ENCODE assay signal across 1 cellular context in the genomic region with DNA sequence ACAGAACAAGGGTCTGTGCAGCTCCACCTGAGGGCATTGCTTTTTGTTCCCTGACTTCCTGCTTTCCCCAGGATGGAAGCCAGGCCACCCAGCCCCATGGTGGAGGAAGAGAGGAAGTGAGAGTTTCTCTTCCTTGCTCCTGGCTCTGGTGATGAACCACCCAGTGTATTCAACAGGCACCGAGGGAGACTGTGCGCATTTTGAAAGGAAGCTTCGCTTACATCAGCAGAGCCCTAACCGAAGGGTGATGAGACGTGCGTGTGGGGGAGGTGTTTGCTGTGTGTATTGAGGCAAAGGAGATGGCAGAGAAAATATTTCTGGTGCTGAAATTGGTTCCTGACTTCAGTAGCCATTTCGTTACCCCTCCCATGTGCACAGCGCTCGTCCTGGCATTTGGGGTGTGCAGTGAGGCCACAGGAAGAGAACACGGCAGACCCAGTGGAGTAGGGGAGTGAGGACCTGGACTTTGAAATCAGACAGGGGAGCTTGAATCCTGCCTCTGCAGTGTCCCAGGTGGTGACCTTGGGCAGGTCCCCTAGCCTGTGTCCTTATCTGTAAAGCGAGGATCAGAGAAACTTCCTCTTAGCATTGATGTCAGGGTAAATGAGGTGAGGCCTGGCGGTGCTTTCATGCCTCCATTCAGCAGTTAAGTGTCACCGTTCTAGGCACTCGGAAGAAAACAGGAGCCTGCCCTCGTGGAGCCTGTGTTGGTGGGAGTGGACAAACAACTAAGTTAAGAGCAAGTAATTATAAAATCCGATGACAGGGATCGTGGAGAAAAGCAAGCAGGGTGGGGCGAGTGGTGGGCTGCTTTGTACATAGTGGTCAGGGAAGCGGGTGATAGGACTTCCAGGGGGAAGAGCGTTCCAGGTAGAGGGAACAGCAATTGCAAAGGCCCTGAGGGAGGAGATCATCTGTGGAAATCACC.
A peak's percentile ranks its signal among the peaks of the same experiment; 100 is the strongest.
TF ChIP-seq lines count a peak whose summit lies in the region.

No MANE protein-coding gene starts in this region.

TF ChIP-seq in K562, 482 proteins besides CTCF, POLR2A, EP300 and RAD21 (continued from another document and continues in another):
- TF ChIP-seq, protein P1, sequence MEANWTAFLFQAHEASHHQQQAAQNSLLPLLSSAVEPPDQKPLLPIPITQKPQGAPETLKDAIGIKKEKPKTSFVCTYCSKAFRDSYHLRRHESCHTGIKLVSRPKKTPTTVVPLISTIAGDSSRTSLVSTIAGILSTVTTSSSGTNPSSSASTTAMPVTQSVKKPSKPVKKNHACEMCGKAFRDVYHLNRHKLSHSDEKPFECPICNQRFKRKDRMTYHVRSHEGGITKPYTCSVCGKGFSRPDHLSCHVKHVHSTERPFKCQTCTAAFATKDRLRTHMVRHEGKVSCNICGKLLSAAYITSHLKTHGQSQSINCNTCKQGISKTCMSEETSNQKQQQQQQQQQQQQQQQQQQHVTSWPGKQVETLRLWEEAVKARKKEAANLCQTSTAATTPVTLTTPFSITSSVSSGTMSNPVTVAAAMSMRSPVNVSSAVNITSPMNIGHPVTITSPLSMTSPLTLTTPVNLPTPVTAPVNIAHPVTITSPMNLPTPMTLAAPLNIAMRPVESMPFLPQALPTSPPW (CRISPR knock-in tag; IDR thresholded peaks at IDR 0.05): peak; percentile 17; the same call in 1 of the 2 replicates
- no peak for TF ChIP-seq PCBP2 (IDR thresholded peaks at IDR 0.05; ENCODE audit: low read depth, low read length, poor library complexity, severe bottlenecking)
- no peak for TF ChIP-seq ZNF699 (CRISPR knock-in tag; IDR thresholded peaks at IDR 0.05; ENCODE audit: insufficient replicate concordance)
- no peak for TF ChIP-seq ZC3H4 (CRISPR knock-in tag; IDR thresholded peaks at IDR 0.05; ENCODE audit: borderline replicate concordance)
- TF ChIP-seq U2AF2 (optimal IDR thresholded peaks at IDR 0.05; ENCODE audit: low read depth, low read length): no peak
- TF ChIP-seq TRIM24 (IDR thresholded peaks at IDR 0.05): peak in 1 of 2 experiments; percentile 62; a peak in 3 of 4 replicates
- TF ChIP-seq NCOA2 (IDR thresholded peaks at IDR 0.05; ENCODE audit: partially characterized antibody in 2 of 2): no peak
- TF ChIP-seq, protein P2, sequence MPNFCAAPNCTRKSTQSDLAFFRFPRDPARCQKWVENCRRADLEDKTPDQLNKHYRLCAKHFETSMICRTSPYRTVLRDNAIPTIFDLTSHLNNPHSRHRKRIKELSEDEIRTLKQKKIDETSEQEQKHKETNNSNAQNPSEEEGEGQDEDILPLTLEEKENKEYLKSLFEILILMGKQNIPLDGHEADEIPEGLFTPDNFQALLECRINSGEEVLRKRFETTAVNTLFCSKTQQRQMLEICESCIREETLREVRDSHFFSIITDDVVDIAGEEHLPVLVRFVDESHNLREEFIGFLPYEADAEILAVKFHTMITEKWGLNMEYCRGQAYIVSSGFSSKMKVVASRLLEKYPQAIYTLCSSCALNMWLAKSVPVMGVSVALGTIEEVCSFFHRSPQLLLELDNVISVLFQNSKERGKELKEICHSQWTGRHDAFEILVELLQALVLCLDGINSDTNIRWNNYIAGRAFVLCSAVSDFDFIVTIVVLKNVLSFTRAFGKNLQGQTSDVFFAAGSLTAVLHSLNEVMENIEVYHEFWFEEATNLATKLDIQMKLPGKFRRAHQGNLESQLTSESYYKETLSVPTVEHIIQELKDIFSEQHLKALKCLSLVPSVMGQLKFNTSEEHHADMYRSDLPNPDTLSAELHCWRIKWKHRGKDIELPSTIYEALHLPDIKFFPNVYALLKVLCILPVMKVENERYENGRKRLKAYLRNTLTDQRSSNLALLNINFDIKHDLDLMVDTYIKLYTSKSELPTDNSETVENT (CRISPR knock-in tag; IDR thresholded peaks at IDR 0.05): no peak; the same call in 1 of the 2 replicates
- TF ChIP-seq PHF21A (IDR thresholded peaks at IDR 0.05; ENCODE audit: borderline replicate concordance, low read depth): no peak
- no peak for TF ChIP-seq ZBTB8A (IDR thresholded peaks at IDR 0.05; ENCODE audit: partially characterized antibody)
- TF ChIP-seq ZNF3 (CRISPR knock-in tag; IDR thresholded peaks at IDR 0.05): no peak
- TF ChIP-seq IRF2 (CRISPR knock-in tag; IDR thresholded peaks at IDR 0.05): no peak
- TF ChIP-seq ELF2 (CRISPR knock-in tag; IDR thresholded peaks at IDR 0.05): no peak; the same call in none of the 2 replicates
- TF ChIP-seq, protein P3, sequence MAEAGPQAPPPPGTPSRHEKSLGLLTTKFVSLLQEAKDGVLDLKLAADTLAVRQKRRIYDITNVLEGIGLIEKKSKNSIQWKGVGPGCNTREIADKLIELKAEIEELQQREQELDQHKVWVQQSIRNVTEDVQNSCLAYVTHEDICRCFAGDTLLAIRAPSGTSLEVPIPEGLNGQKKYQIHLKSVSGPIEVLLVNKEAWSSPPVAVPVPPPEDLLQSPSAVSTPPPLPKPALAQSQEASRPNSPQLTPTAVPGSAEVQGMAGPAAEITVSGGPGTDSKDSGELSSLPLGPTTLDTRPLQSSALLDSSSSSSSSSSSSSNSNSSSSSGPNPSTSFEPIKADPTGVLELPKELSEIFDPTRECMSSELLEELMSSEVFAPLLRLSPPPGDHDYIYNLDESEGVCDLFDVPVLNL (CRISPR knock-in tag; IDR thresholded peaks at IDR 0.05; ENCODE audit: low read depth): no peak
- peak; percentile 21; the same call in 1 of the 2 replicates for TF ChIP-seq BCOR (IDR thresholded peaks at IDR 0.05)
- TF ChIP-seq LEF1 (IDR thresholded peaks at IDR 0.05): peak; percentile 89
- 0 out of 2 replicates have a peak, but pooled peaks have one; percentile 61 for TF ChIP-seq NFRKB (IDR thresholded peaks at IDR 0.05; ENCODE audit: low read depth)
- no peak for TF ChIP-seq ZSCAN29 (IDR thresholded peaks at IDR 0.05)
- no peak for TF ChIP-seq MEF2A (IDR thresholded peaks at IDR 0.05; ENCODE audit: control insufficient read depth, low read depth, low read length)
- TF ChIP-seq, protein P4, sequence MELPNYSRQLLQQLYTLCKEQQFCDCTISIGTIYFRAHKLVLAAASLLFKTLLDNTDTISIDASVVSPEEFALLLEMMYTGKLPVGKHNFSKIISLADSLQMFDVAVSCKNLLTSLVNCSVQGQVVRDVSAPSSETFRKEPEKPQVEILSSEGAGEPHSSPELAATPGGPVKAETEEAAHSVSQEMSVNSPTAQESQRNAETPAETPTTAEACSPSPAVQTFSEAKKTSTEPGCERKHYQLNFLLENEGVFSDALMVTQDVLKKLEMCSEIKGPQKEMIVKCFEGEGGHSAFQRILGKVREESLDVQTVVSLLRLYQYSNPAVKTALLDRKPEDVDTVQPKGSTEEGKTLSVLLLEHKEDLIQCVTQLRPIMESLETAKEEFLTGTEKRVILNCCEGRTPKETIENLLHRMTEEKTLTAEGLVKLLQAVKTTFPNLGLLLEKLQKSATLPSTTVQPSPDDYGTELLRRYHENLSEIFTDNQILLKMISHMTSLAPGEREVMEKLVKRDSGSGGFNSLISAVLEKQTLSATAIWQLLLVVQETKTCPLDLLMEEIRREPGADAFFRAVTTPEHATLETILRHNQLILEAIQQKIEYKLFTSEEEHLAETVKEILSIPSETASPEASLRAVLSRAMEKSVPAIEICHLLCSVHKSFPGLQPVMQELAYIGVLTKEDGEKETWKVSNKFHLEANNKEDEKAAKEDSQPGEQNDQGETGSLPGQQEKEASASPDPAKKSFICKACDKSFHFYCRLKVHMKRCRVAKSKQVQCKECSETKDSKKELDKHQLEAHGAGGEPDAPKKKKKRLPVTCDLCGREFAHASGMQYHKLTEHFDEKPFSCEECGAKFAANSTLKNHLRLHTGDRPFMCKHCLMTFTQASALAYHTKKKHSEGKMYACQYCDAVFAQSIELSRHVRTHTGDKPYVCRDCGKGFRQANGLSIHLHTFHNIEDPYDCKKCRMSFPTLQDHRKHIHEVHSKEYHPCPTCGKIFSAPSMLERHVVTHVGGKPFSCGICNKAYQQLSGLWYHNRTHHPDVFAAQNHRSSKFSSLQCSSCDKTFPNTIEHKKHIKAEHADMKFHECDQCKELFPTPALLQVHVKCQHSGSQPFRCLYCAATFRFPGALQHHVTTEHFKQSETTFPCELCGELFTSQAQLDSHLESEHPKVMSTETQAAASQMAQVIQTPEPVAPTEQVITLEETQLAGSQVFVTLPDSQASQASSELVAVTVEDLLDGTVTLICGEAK (IDR thresholded peaks at IDR 0.05): peak; percentile 37; the same call in 1 of the 2 replicates
- TF ChIP-seq, protein P4 (CRISPR knock-in tag; IDR thresholded peaks at IDR 0.05): no peak
- no peak for TF ChIP-seq NONO (IDR thresholded peaks at IDR 0.05; ENCODE audit: low read depth in 2 of 2, low read length in 1 of 2)
- no peak for TF ChIP-seq ZNF431 (CRISPR knock-in tag; IDR thresholded peaks at IDR 0.05)
- TF ChIP-seq NFIC (IDR thresholded peaks at IDR 0.05): no peak
- no peak for TF ChIP-seq PRPF4 (IDR thresholded peaks at IDR 0.05; ENCODE audit: insufficient read depth, low read depth, low read length, poor library complexity, severe bottlenecking)
- TF ChIP-seq CHCHD3 (CRISPR knock-in tag; IDR thresholded peaks at IDR 0.05): no peak
- peak; percentile 14; the same call in 1 of the 2 replicates for TF ChIP-seq PHF8 (IDR thresholded peaks at IDR 0.05; ENCODE audit: borderline replicate concordance, low read length)
- no peak for TF ChIP-seq ZNF23 (CRISPR knock-in tag; IDR thresholded peaks at IDR 0.05)
- no peak for TF ChIP-seq SIN3B (IDR thresholded peaks at IDR 0.05; ENCODE audit: low read depth)
- 0 out of 2 replicates have a peak, but pooled peaks have one; percentile 36 for TF ChIP-seq KLF1 (tag; IDR thresholded peaks at IDR 0.05)
- no peak for TF ChIP-seq ZKSCAN3 (CRISPR knock-in tag; IDR thresholded peaks at IDR 0.05)
- TF ChIP-seq, protein P5, sequence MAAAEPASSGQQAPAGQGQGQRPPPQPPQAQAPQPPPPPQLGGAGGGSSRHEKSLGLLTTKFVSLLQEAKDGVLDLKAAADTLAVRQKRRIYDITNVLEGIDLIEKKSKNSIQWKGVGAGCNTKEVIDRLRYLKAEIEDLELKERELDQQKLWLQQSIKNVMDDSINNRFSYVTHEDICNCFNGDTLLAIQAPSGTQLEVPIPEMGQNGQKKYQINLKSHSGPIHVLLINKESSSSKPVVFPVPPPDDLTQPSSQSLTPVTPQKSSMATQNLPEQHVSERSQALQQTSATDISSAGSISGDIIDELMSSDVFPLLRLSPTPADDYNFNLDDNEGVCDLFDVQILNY (CRISPR knock-in tag; IDR thresholded peaks at IDR 0.05): no peak; the same call in 1 of the 2 replicates
- TF ChIP-seq GTF2A2 (tag; IDR thresholded peaks at IDR 0.05): no peak
- peak; percentile 14 for TF ChIP-seq DACH1 (IDR thresholded peaks at IDR 0.05; ENCODE audit: partially characterized antibody)
- no peak for TF ChIP-seq THRAP3 (IDR thresholded peaks at IDR 0.05; ENCODE audit: borderline replicate concordance)
- TF ChIP-seq, protein P6, sequence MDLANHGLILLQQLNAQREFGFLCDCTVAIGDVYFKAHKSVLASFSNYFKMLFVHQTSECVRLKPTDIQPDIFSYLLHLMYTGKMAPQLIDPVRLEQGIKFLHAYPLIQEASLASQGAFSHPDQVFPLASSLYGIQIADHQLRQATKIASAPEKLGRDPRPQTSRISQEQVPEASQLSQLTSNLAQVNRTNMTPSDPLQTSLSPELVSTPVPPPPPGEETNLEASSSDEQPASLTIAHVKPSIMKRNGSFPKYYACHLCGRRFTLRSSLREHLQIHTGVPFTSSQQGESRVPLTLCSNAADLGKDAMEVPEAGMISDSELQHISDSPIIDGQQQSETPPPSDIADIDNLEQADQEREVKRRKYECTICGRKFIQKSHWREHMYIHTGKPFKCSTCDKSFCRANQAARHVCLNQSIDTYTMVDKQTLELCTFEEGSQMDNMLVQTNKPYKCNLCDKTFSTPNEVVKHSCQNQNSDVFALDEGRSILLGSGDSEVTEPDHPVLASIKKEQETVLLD (IDR thresholded peaks at IDR 0.05): 0 out of 2 replicates have a peak, but pooled peaks have one; percentile 24
- peak; percentile 40; the same call in 1 of the 2 replicates for TF ChIP-seq NCOR1 (IDR thresholded peaks at IDR 0.05)
- 0 out of 2 replicates have a peak, but pooled peaks have one; percentile 39 for TF ChIP-seq HDAC8 (tag; IDR thresholded peaks at IDR 0.05)
- TF ChIP-seq, protein P7, sequence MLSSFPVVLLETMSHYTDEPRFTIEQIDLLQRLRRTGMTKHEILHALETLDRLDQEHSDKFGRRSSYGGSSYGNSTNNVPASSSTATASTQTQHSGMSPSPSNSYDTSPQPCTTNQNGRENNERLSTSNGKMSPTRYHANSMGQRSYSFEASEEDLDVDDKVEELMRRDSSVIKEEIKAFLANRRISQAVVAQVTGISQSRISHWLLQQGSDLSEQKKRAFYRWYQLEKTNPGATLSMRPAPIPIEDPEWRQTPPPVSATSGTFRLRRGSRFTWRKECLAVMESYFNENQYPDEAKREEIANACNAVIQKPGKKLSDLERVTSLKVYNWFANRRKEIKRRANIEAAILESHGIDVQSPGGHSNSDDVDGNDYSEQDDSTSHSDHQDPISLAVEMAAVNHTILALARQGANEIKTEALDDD (IDR thresholded peaks at IDR 0.05): peak; percentile 29; the same call in 1 of the 2 replicates
- no peak for TF ChIP-seq FOXJ3 (CRISPR knock-in tag; IDR thresholded peaks at IDR 0.05)
- no peak for TF ChIP-seq ZNF212 (CRISPR knock-in tag; IDR thresholded peaks at IDR 0.05)
- TF ChIP-seq, protein P8, sequence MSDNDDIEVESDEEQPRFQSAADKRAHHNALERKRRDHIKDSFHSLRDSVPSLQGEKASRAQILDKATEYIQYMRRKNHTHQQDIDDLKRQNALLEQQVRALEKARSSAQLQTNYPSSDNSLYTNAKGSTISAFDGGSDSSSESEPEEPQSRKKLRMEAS (CRISPR knock-in tag; IDR thresholded peaks at IDR 0.05): peak; percentile 55; the same call in 1 of the 2 replicates
